Comparison of ENCODE assay signal across 8 cellular contexts in genomic region chr13:99307648-99308339, GRCh38.
DNase-seq lines count a peak whose midpoint lies in the region; TF ChIP-seq lines count a peak whose summit lies in the region.

No MANE protein-coding gene starts in this region.

- H3F3A ChIP-seq in Loucy (ENCODE audit: low read depth): no peaks in the 10 kb centered on the region; the same call in 1 of the 2 replicates

- DNase-seq in stimulated activated naive CD4-positive, alpha-beta T cell treated with Interleukin-2 at 50 U/mL for 16 hours (lab: John Stamatoyannopoulos, UW): peak; percentile 82
- DNase-seq in stimulated activated naive CD4-positive, alpha-beta T cell (lab: John Stamatoyannopoulos, UW): no peak
- DNase-seq in activated T-cell treated with anti-CD3 and anti-CD28 coated beads for 1 hour (ENCODE audit: low read depth) (peak; percentile 26), foreskin fibroblast (peak; percentile 67 to 80), NCI-H1105 (lab: John Stamatoyannopoulos, UW) (no peak), NCI-H187 (lab: John Stamatoyannopoulos, UW) (no peak)
- peak; percentile 89 for DNase-seq in stimulated activated CD4-positive, alpha-beta T cell treated with anti-CD3 and anti-CD28 coated beads, Interleukin-15, amount 100 ng/mL, for 24 hours

- H4K20me1 ChIP-seq in Loucy (ENCODE audit: insufficient read depth, low read length, poor library complexity, severe bottlenecking): no peaks in the 10 kb centered on the region

- H3K79me2 ChIP-seq in Loucy (ENCODE audit: insufficient read depth, low read length): peaks cover 50% of the 10 kb centered on the region; the same call in 1 of the 2 replicates

- H3K4me3 ChIP-seq in Loucy (ENCODE audit: low read length, poor library complexity, severe bottlenecking): peak overlapping the region; percentile 34
- no peak overlapping the region for H3K4me3 ChIP-seq in foreskin fibroblast (ENCODE audit: low read depth in 1 of 2, low read length in 2 of 2)

- H3K9me2 ChIP-seq in Loucy (replicated peaks; ENCODE audit: low read depth, low read length): no peaks in the 10 kb centered on the region

- no peak overlapping the region for H2AFZ ChIP-seq in Loucy (ENCODE audit: low read length)

- peaks cover 22% of the 10 kb centered on the region for H3K4me1 ChIP-seq in Loucy (ENCODE audit: insufficient read depth, low read length, poor library complexity, severe bottlenecking)

- no peaks in the 10 kb centered on the region for H3K27me3 ChIP-seq in Loucy (ENCODE audit: insufficient read depth, low read length, poor library complexity, severe bottlenecking)

- no peaks in the 10 kb centered on the region for H3K9me3 ChIP-seq in Loucy (ENCODE audit: insufficient read depth, low read depth, low read length)

- H3K4me2 ChIP-seq in Loucy (ENCODE audit: low read depth, low read length, poor library complexity, severe bottlenecking): peak overlapping the region; percentile 61

- TF ChIP-seq CTCF in Loucy (conservative IDR thresholded peaks at IDR 0.05; ENCODE audit: low read length) (no peak), foreskin fibroblast (IDR thresholded peaks at IDR 0.05; ENCODE audit: low read depth, low read length) (no peak)

- peak overlapping the region; percentile 52 for H3K9ac ChIP-seq in Loucy (ENCODE audit: low read depth, low read length, poor library complexity, severe bottlenecking)

- H3K36me3 ChIP-seq in Loucy (ENCODE audit: insufficient read depth, low read length): peaks cover 26% of the 10 kb centered on the region

Comparison
In these comparisons a context has a peak if more than half of its experiments do, and no peak if none do; other contexts are left out.
1. DNase-seq: peak in stimulated activated naive CD4-positive, alpha-beta T cell treated with Interleukin-2 at 50 U/mL for 16 hours (single experiment), activated T-cell treated with anti-CD3 and anti-CD28 coated beads for 1 hour (single experiment), foreskin fibroblast (2 of 2) and stimulated activated CD4-positive, alpha-beta T cell treated with anti-CD3 and anti-CD28 coated beads, Interleukin-15, amount 100 ng/mL, for 24 hours (single experiment); none in stimulated activated naive CD4-positive, alpha-beta T cell (0 of 6), NCI-H1105 (single experiment) and NCI-H187 (0 of 2).